8 cellular contexts compared by ENCODE assay signal in genomic region chr2:200509227-200509607, GRCh38. TPM values are rescaled to one million over a fixed set of nuclear protein-coding genes. Genes with fewer than 3 reads are reported as not detected.
A peak's percentile ranks its signal among the peaks of the same experiment; 100 is the strongest.
DNase-seq lines count a peak whose midpoint lies in the region; ATAC-seq and TF ChIP-seq lines count a peak whose summit lies in the region.

No MANE protein-coding gene starts in this region.

- intact Hi-C loops in CD14-positive monocyte (cut with micrococcal nuclease), result no loop called here

- TF ChIP-seq CTCF in CD14-positive monocyte (IDR thresholded peaks at IDR 0.05), result no peak

- CTCF ChIA-PET in T-cell (lab: Charles Lee), result interaction anchor here (0.5 to 1.7 kb wide), 5 partner anchors 16 to 942 kb away, joined by 3 to 7 read pairs (median 4); partner anchors contain the start of genes SGO2 (in 1 of the 2), STRADB (in 1 of the 2) and TRAK2 (in 1 of the 2)

- H3K4me1 Mint-ChIP-seq in CD14-positive monocyte (peaks cover 16% of the 10 kb centered on the region), T-cell (peaks cover 29 to 47% (median 40%) of the 10 kb centered on the region in 3 donors)
- peaks cover 9 to 12% of the 10 kb centered on the region in 2 donors for H3K4me1 Mint-ChIP-seq in natural killer cell treated with Interleukin-12 subunit alpha and Interleukin-12 subunit beta and Interleukin-15 and Interleukin-18, amount 100 ng/mL, for 72 hours (ENCODE audit: low read depth in 2 of 2)

- H3K27me3 ChIP-seq in H7 (ENCODE audit: control insufficient read depth, insufficient read depth, low read length), result no peaks in the 10 kb centered on the region

- peak in 1 of 4 experiments; percentile 0 for ATAC-seq in T-cell (replicated peaks in 1 of 4)
- ATAC-seq in esophagus mucosa, result peak; percentile 44
- no peak for ATAC-seq in natural killer cell treated with Interleukin-12 subunit alpha and Interleukin-12 subunit beta and Interleukin-15 and Interleukin-18, amount 100 ng/mL, for 72 hours
- no peak for ATAC-seq in GM21576 (IDR thresholded peaks at IDR 0.05; ENCODE audit: unreplicated experiment)
- no peak for ATAC-seq in GM21737 (IDR thresholded peaks at IDR 0.05; ENCODE audit: unreplicated experiment)

- H3K27me3 Mint-ChIP-seq in CD14-positive monocyte (ENCODE audit: low read depth in 3 of 3), result no peaks in the 10 kb centered on the region
- H3K27me3 Mint-ChIP-seq in T-cell, result no peaks in the 10 kb centered on the region
- peaks cover 0 to under 1% of the 10 kb centered on the region in 2 donors for H3K27me3 Mint-ChIP-seq in natural killer cell treated with Interleukin-12 subunit alpha and Interleukin-12 subunit beta and Interleukin-15 and Interleukin-18, amount 100 ng/mL, for 72 hours

- peak overlapping the region; percentile 89 to 99 for H3K4me3 Mint-ChIP-seq in CD14-positive monocyte
- H3K4me3 Mint-ChIP-seq in T-cell, result peak overlapping the region; percentile 89 to 92 (median 91)
- peak overlapping the region; percentile 88 for H3K4me3 Mint-ChIP-seq in natural killer cell treated with Interleukin-12 subunit alpha and Interleukin-12 subunit beta and Interleukin-15 and Interleukin-18, amount 100 ng/mL, for 72 hours

- POLR2A ChIA-PET in T-cell (lab: Charles Lee), result interaction anchor here in 1 of 2 donors (0.7 kb wide), 1 partner anchor 355 kb away, joined by 3 read pairs; the partner anchor contains the start of gene CLK1

- peak overlapping the region; percentile 75 for H3K4me3 ChIP-seq in H7 (ENCODE audit: insufficient read depth, low read depth, low read length)

- peak overlapping the region; percentile 78 to 94 (median 88) for H3K27ac Mint-ChIP-seq in CD14-positive monocyte
- peak overlapping the region; percentile 93 to 94 for H3K27ac Mint-ChIP-seq in T-cell
- H3K27ac Mint-ChIP-seq in natural killer cell treated with Interleukin-12 subunit alpha and Interleukin-12 subunit beta and Interleukin-15 and Interleukin-18, amount 100 ng/mL, for 72 hours, result peak overlapping the region; percentile 75 to 88

- H3K36me3 ChIP-seq in H7 (replicated peaks; ENCODE audit: control insufficient read depth, insufficient read depth, low read length), result no peaks in the 10 kb centered on the region

- H3K36me3 Mint-ChIP-seq in CD14-positive monocyte (peaks cover 6 to 10% of the 10 kb centered on the region in 2 donors), T-cell (peaks cover 16% of the 10 kb centered on the region)
- H3K36me3 Mint-ChIP-seq in natural killer cell treated with Interleukin-12 subunit alpha and Interleukin-12 subunit beta and Interleukin-15 and Interleukin-18, amount 100 ng/mL, for 72 hours, result no peaks in the 10 kb centered on the region

- DNase-seq in CD14-positive monocyte (ENCODE audit: low spot score) (no peak), H7 (peak; percentile 44), T-cell (peak in 3 of 34 experiments; percentile 2 to 8 (median 3)), NCI-H2029 (lab: John Stamatoyannopoulos, UW) (no peak)
- no peak for DNase-seq in natural killer cell treated with Interleukin-12 subunit alpha and Interleukin-12 subunit beta and Interleukin-15 and Interleukin-18, amount 100 ng/mL, for 72 hours (ENCODE audit: low spot score)

- H3K9me3 Mint-ChIP-seq in CD14-positive monocyte (no peaks in the 10 kb centered on the region), T-cell (no peaks in the 10 kb centered on the region)
- no peaks in the 10 kb centered on the region for H3K9me3 Mint-ChIP-seq in natural killer cell treated with Interleukin-12 subunit alpha and Interleukin-12 subunit beta and Interleukin-15 and Interleukin-18, amount 100 ng/mL, for 72 hours

RNA-seq across cellular contexts. Expression of gene KCTD18, which starts 0.7 kb away (rescaled TPM):
- polyA plus RNA-seq in CD14-positive monocyte, result 10 to 100 TPM in 1 of 2 donors, 1 to 10 TPM in 1; 9.7 to 14.6 TPM
- total RNA-seq in H7 (2014; rRNA removed; shearing (Covaris generic)), result 4.6 and 10.5 TPM in 2 replicates
- 10 to 100 TPM; 16.1 to 19.8 (median 19.1) TPM for total RNA-seq in T-cell
- 10.8 TPM for total RNA-seq in esophagus mucosa
- total RNA-seq in natural killer cell treated with Interleukin-12 subunit alpha and Interleukin-12 subunit beta and Interleukin-15 and Interleukin-18, amount 100 ng/mL, for 72 hours, result 10 to 100 TPM in 1 of 2 donors, 1 to 10 TPM in 1; 9.2 to 12.4 TPM

RNA-seq across cellular contexts. Expression of gene SGO2, which starts 16.8 kb away (rescaled TPM):
- 1 to 10 TPM; 1.4 to 1.5 TPM for polyA plus RNA-seq in CD14-positive monocyte
- 10.8 and 17.1 TPM in 2 replicates for total RNA-seq in H7 (2014; rRNA removed; shearing (Covaris generic))
- 1 to 10 TPM; 1.2 to 4.9 (median 2.8) TPM for total RNA-seq in T-cell
- 6.3 TPM for total RNA-seq in esophagus mucosa
- 10 to 100 TPM; 18.2 to 31.0 TPM for total RNA-seq in natural killer cell treated with Interleukin-12 subunit alpha and Interleukin-12 subunit beta and Interleukin-15 and Interleukin-18, amount 100 ng/mL, for 72 hours
